ENCODE assay signal across 9 cellular contexts in genomic region chr2:36433311-36434217, GRCh38.
A peak's percentile ranks its signal among the peaks of the same experiment; 100 is the strongest.
DNase-seq lines count a peak whose midpoint lies in the region; ATAC-seq and TF ChIP-seq lines count a peak whose summit lies in the region.
"Had no signal": no experiment of that assay in that cellular context is flagged by ENCODE, and none has a peak within 500 bp of the region (broad histone marks: within the 10 kb centered on the region; RNA-seq: fewer than 3 reads in every experiment).

No MANE protein-coding gene starts in this region.

- TF ChIP-seq CTCF in HFFc6 (IDR thresholded peaks at IDR 0.05), result no peak
- TF ChIP-seq CTCF in SK-N-SH (IDR thresholded peaks at IDR 0.05), result no peak

- peaks cover 87% of the 10 kb centered on the region for H3K4me1 Mint-ChIP-seq in HFFc6 (ENCODE audit: low read depth)

- CTCF ChIA-PET in SK-N-SH (lab: Yijun Ruan, JAX), result interaction anchor here (0.7 to 1.5 kb wide), 8 partner anchors 10 to 347 kb away, joined by 3 to 6 read pairs (median 3); no protein-coding TSS in a partner anchor

- peak; percentile 39 for DNase-seq in HFFc6
- DNase-seq in SK-N-SH, result no peak
- peak; percentile 63 for DNase-seq in Right ventricle myocardium superior
- DNase-seq in stimulated activated CD4-positive, alpha-beta T cell treated with anti-CD3 and anti-CD28 coated beads, Interleukin-15, amount 100 ng/mL, for 24 hours, result no peak
- no peak for DNase-seq in ureter (ENCODE audit: low spot score)
- no peak for DNase-seq in activated CD8-positive, alpha-beta memory T cell treated with anti-CD3 and anti-CD28 coated beads, Interleukin-2, amount 50 U/mL, for 4 hours
- DNase-seq: activated naive CD4-positive, alpha-beta T cell had no signal

- POLR2A ChIA-PET in SK-N-SH (lab: Yijun Ruan, JAX), result no interaction called here

- H3K27me3 ChIP-seq in SK-N-SH (ENCODE audit: insufficient read depth) (no peaks in the 10 kb centered on the region), skeletal muscle satellite cell (ENCODE audit: control insufficient read depth, insufficient read depth, low read length) (no peaks in the 10 kb centered on the region)

- H3K9ac ChIP-seq in SK-N-SH (peak overlapping the region; percentile 41; the same call in 1 of the 2 replicates), skeletal muscle satellite cell (ENCODE audit: low read depth, low read length) (peak overlapping the region; percentile 72)

- H3K27me3 Mint-ChIP-seq in HFFc6 (ENCODE audit: insufficient read depth), result peaks cover 57% of the 10 kb centered on the region

- no peak overlapping the region for H2AFZ ChIP-seq in SK-N-SH (ENCODE audit: low read depth)

- H3K4me3 Mint-ChIP-seq in HFFc6, result peak overlapping the region; percentile 47; the same call in 1 of the 2 replicates

- peak overlapping the region; percentile 74 to 95; a peak in 3 of 4 replicates for H3K27ac ChIP-seq in SK-N-SH (ENCODE audit: low read depth in 2 of 2, low read length in 1 of 2)

- TF ChIP-seq EP300 in SK-N-SH (IDR thresholded peaks at IDR 0.05; ENCODE audit: borderline replicate concordance in 1 of 2, low read depth in 1 of 2, low read length in 1 of 2), result peak in 1 of 2 experiments; percentile 70; a peak in 2 of 4 replicates

- peaks cover 82% of the 10 kb centered on the region for H3F3A ChIP-seq in SK-N-SH (replicated peaks; ENCODE audit: insufficient read depth)

- ATAC-seq in Right ventricle myocardium superior (ENCODE audit: poor library complexity) (peak; percentile 61), GM18502 (IDR thresholded peaks at IDR 0.05; ENCODE audit: poor library complexity, unreplicated experiment) (no peak)

- H3K4me3 ChIP-seq in SK-N-SH (ENCODE audit: low read depth in 2 of 2, low read length in 1 of 2) (peak overlapping the region in 1 of 2 experiments; percentile 40; a peak in 3 of 4 replicates), skeletal muscle satellite cell (ENCODE audit: low read length) (peak overlapping the region; percentile 36)

- peaks cover 29% of the 10 kb centered on the region for H4K20me1 ChIP-seq in SK-N-SH (ENCODE audit: insufficient read depth)

- peak overlapping the region; percentile 81 for H3K27ac Mint-ChIP-seq in HFFc6

- peaks cover 0 to 66% of the 10 kb centered on the region in 2 experiments for H3K4me1 ChIP-seq in SK-N-SH (ENCODE audit: control insufficient read depth in 1 of 2, insufficient read depth in 2 of 2, low read depth in 1 of 2, low read length in 1 of 2)
- peaks cover 63% of the 10 kb centered on the region for H3K4me1 ChIP-seq in skeletal muscle satellite cell (ENCODE audit: control insufficient read depth, insufficient read depth, low read length)

- H3K36me3 ChIP-seq in SK-N-SH (replicated peaks in 1 of 2; ENCODE audit: control insufficient read depth in 1 of 2, insufficient read depth in 2 of 2, low read length in 1 of 2) (peaks cover 10% of the 10 kb centered on the region in 2 experiments), skeletal muscle satellite cell (ENCODE audit: insufficient read depth, low read length) (peaks cover 45% of the 10 kb centered on the region)

- no peaks in the 10 kb centered on the region for H3K9me2 ChIP-seq in SK-N-SH

- H3K4me2 ChIP-seq in SK-N-SH (peak overlapping the region; percentile 70), skeletal muscle satellite cell (ENCODE audit: low read length) (peak overlapping the region; percentile 60)

- TF ChIP-seq RAD21 in SK-N-SH (IDR thresholded peaks at IDR 0.05; ENCODE audit: low read length), result no peak

- WGBS in SK-N-SH (ENCODE audit: low lambda C conversion rate), result 17% methylated on average over 11 of the region's 11 CpGs

- H3K9me3 Mint-ChIP-seq in HFFc6, result peaks cover 12% of the 10 kb centered on the region; the same call in 1 of the 2 replicates

- intact Hi-C loops in Right ventricle myocardium superior (cut with DNase I), result no loop called here

- peaks cover 73% of the 10 kb centered on the region for H3K36me3 Mint-ChIP-seq in HFFc6 (ENCODE audit: low read depth)

- peaks cover 94% of the 10 kb centered on the region for H3K79me2 ChIP-seq in SK-N-SH (ENCODE audit: insufficient read depth)

- no peaks in the 10 kb centered on the region for H3K9me3 ChIP-seq in SK-N-SH
- H3K9me3 ChIP-seq in skeletal muscle satellite cell (replicated peaks; ENCODE audit: low read length), result no peaks in the 10 kb centered on the region

TF ChIP-seq in SK-N-SH, 30 proteins besides CTCF, POLR2A, EP300 and RAD21 (continues in another document):
- TF ChIP-seq GABPA (IDR thresholded peaks at IDR 0.05; ENCODE audit: low read depth), result no peak
- no peak for TF ChIP-seq FOXJ3 (CRISPR knock-in tag; IDR thresholded peaks at IDR 0.05)
- no peak for TF ChIP-seq NRF1 (IDR thresholded peaks at IDR 0.05; ENCODE audit: low read depth, low read length)
- TF ChIP-seq, protein P1, sequence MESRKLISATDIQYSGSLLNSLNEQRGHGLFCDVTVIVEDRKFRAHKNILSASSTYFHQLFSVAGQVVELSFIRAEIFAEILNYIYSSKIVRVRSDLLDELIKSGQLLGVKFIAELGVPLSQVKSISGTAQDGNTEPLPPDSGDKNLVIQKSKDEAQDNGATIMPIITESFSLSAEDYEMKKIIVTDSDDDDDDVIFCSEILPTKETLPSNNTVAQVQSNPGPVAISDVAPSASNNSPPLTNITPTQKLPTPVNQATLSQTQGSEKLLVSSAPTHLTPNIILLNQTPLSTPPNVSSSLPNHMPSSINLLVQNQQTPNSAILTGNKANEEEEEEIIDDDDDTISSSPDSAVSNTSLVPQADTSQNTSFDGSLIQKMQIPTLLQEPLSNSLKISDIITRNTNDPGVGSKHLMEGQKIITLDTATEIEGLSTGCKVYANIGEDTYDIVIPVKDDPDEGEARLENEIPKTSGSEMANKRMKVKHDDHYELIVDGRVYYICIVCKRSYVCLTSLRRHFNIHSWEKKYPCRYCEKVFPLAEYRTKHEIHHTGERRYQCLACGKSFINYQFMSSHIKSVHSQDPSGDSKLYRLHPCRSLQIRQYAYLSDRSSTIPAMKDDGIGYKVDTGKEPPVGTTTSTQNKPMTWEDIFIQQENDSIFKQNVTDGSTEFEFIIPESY (IDR thresholded peaks at IDR 0.05; ENCODE audit: borderline replicate concordance, low read depth), result no peak
- TF ChIP-seq ELF1 (IDR thresholded peaks at IDR 0.05), result no peak
- TF ChIP-seq SIN3A (IDR thresholded peaks at IDR 0.05; ENCODE audit: borderline replicate concordance, low read depth, low read length), result no peak; the same call in 1 of the 2 replicates
- TF ChIP-seq RFX5 (IDR thresholded peaks at IDR 0.05; ENCODE audit: low read length), result no peak
- no peak for TF ChIP-seq CHD2 (IDR thresholded peaks at IDR 0.05; ENCODE audit: low read length, partially characterized antibody)
- 0 out of 2 replicates have a peak, but pooled peaks have one; percentile 18 for TF ChIP-seq TAF1 (IDR thresholded peaks at IDR 0.05; ENCODE audit: borderline replicate concordance, low read depth, low read length)
- no peak; the same call in 1 of the 2 replicates for TF ChIP-seq FOXM1 (IDR thresholded peaks at IDR 0.05; ENCODE audit: low read depth)
- TF ChIP-seq, protein P2, sequence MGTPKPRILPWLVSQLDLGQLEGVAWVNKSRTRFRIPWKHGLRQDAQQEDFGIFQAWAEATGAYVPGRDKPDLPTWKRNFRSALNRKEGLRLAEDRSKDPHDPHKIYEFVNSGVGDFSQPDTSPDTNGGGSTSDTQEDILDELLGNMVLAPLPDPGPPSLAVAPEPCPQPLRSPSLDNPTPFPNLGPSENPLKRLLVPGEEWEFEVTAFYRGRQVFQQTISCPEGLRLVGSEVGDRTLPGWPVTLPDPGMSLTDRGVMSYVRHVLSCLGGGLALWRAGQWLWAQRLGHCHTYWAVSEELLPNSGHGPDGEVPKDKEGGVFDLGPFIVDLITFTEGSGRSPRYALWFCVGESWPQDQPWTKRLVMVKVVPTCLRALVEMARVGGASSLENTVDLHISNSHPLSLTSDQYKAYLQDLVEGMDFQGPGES (IDR thresholded peaks at IDR 0.05; ENCODE audit: low read depth, low read length), result no peak
- TF ChIP-seq, protein P3, sequence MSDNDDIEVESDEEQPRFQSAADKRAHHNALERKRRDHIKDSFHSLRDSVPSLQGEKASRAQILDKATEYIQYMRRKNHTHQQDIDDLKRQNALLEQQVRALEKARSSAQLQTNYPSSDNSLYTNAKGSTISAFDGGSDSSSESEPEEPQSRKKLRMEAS (IDR thresholded peaks at IDR 0.05; ENCODE audit: low read depth), result no peak; the same call in 1 of the 2 replicates
- no peak for TF ChIP-seq RCOR1 (IDR thresholded peaks at IDR 0.05; ENCODE audit: low read length)
- 0 out of 2 replicates have a peak, but pooled peaks have one; percentile 2 for TF ChIP-seq SMC3 (IDR thresholded peaks at IDR 0.05; ENCODE audit: low read depth, low read length)
- TF ChIP-seq YY1 (IDR thresholded peaks at IDR 0.05; ENCODE audit: low read depth), result no peak
- TF ChIP-seq GATA2 (CRISPR knock-in tag; IDR thresholded peaks at IDR 0.05), result no peak
- TF ChIP-seq MEF2A (IDR thresholded peaks at IDR 0.05; ENCODE audit: borderline replicate concordance, low read depth), result peak; percentile 58; the same call in 1 of the 2 replicates
- 0 out of 2 replicates have a peak, but pooled peaks have one; percentile 22 for TF ChIP-seq RXRA (IDR thresholded peaks at IDR 0.05; ENCODE audit: borderline replicate concordance, low read depth)
- TF ChIP-seq, protein P4, sequence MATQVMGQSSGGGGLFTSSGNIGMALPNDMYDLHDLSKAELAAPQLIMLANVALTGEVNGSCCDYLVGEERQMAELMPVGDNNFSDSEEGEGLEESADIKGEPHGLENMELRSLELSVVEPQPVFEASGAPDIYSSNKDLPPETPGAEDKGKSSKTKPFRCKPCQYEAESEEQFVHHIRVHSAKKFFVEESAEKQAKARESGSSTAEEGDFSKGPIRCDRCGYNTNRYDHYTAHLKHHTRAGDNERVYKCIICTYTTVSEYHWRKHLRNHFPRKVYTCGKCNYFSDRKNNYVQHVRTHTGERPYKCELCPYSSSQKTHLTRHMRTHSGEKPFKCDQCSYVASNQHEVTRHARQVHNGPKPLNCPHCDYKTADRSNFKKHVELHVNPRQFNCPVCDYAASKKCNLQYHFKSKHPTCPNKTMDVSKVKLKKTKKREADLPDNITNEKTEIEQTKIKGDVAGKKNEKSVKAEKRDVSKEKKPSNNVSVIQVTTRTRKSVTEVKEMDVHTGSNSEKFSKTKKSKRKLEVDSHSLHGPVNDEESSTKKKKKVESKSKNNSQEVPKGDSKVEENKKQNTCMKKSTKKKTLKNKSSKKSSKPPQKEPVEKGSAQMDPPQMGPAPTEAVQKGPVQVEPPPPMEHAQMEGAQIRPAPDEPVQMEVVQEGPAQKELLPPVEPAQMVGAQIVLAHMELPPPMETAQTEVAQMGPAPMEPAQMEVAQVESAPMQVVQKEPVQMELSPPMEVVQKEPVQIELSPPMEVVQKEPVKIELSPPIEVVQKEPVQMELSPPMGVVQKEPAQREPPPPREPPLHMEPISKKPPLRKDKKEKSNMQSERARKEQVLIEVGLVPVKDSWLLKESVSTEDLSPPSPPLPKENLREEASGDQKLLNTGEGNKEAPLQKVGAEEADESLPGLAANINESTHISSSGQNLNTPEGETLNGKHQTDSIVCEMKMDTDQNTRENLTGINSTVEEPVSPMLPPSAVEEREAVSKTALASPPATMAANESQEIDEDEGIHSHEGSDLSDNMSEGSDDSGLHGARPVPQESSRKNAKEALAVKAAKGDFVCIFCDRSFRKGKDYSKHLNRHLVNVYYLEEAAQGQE (IDR thresholded peaks at IDR 0.05; ENCODE audit: low read depth, low read length), result no peak

Comparison
In these comparisons a context has a peak if more than half of its experiments do, and no peak if none do; other contexts are left out.
1. DNase-seq: peak in HFFc6 (single experiment) and Right ventricle myocardium superior (single experiment); none in SK-N-SH (single experiment), stimulated activated CD4-positive, alpha-beta T cell treated with anti-CD3 and anti-CD28 coated beads, Interleukin-15, amount 100 ng/mL, for 24 hours (single experiment), ureter (single experiment) and activated CD8-positive, alpha-beta memory T cell treated with anti-CD3 and anti-CD28 coated beads, Interleukin-2, amount 50 U/mL, for 4 hours (single experiment).